ENCODE assay signal across 27 cellular contexts in the genomic region with DNA sequence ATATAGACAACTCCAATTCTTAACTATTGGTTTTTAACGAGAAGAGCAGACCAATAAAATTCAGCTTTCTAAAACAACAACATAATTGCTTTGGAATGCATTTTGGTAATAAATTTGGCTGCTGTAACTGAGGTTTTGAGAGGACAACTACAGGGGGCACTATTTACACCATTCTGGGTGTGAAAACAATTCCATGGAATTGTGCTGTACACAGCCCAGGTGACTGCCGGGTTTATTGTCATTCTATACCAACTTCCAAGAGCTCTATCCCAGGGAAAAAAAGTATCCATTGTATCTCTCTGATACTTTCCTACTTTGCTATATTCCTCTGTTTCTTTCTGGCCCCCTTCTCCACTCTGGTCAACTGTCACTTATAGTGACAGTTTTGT. TPM values are rescaled to one million over a fixed set of nuclear protein-coding genes. Genes with fewer than 3 reads are reported as not detected.
A peak's percentile ranks its signal among the peaks of the same experiment; 100 is the strongest.
DNase-seq lines count a peak whose midpoint lies in the region; ATAC-seq and TF ChIP-seq lines count a peak whose summit lies in the region.
"Had no signal": no experiment of that assay in that cellular context is flagged by ENCODE, and none has a peak within 500 bp of the region (broad histone marks: within the 10 kb centered on the region; RNA-seq: fewer than 3 reads in every experiment).

No MANE protein-coding gene starts in this region.

- H3K27ac Mint-ChIP-seq in chondrocyte (ENCODE audit: unreplicated experiment) = no peak overlapping the region
- H3K27ac Mint-ChIP-seq: activated CD4-positive, alpha-beta T cell treated with anti-CD3 and anti-CD28 coated beads, Interleukin-2, amount 10 ng/mL, durations not matched to agents 24 days and 14 days; activated CD8-positive, alpha-beta memory T cell treated with anti-CD3 and anti-CD28 coated beads, Interleukin-2, amount 10 ng/mL, durations not matched to agents 7 days and 5 days; activated naive CD8-positive, alpha-beta T cell; activated T-helper 1 cell treated with anti-CD3 and anti-CD28 coated beads, Interleukin-12 subunit alpha, Interleukin-12 subunit beta, Interleukin-2, Interleukin-4 antibody, amounts not matched to agents 30 ng/mL and 10 ng/mL and 1 ng/mL, durations not matched to agents 14 hours and 24 hours and 36 hours; nephron progenitor cell; stimulated activated naive CD8-positive, alpha-beta T cell treated with anti-CD3 and anti-CD28 coated beads, Interleukin-15, amount 100 ng/mL, for 72 hours had no signal

- no peaks in the 10 kb centered on the region for H3K27me3 ChIP-seq in heart right ventricle
- no peaks in the 10 kb centered on the region for H3K27me3 ChIP-seq in right lobe of liver
- H3K27me3 ChIP-seq in thyroid gland = no peaks in the 10 kb centered on the region
- H3K27me3 ChIP-seq: BLaER1 treated with 17β-estradiol and CSF1 and Interleukin-3, amounts not matched to agents 10 nM and 100 nM; esophagus squamous epithelium; left lung; upper lobe of left lung had no signal

- no peak for DNase-seq in heart right ventricle
- no peak for DNase-seq in Right ventricle myocardium superior
- no peak for DNase-seq in chondrocyte (ENCODE audit: low spot score)
- no peak for DNase-seq in right lobe of liver
- no peak for DNase-seq in thyroid gland
- no peak for DNase-seq in NCI-H2107 treated with DMSO at 0.1 percent for 48 hours (lab: John Stamatoyannopoulos, UW; ENCODE audit: unreplicated experiment)
- DNase-seq in activated effector memory CD4-positive, alpha-beta T cell treated with anti-CD3 and anti-CD28 coated beads, Interleukin-2, amount 50 U/mL, for 16 hours = no peak
- DNase-seq: activated CD4-positive, alpha-beta T cell treated with anti-CD3 and anti-CD28 coated beads, Interleukin-2, amount 10 ng/mL, durations not matched to agents 24 days and 14 days; activated CD8-positive, alpha-beta memory T cell treated with anti-CD3 and anti-CD28 coated beads, Interleukin-2, amount 10 ng/mL, durations not matched to agents 7 days and 5 days; DMS79 treated with DMSO at 0.1 percent for 48 hours; effector CD8-positive, alpha-beta T cell; esophagus squamous epithelium; left lung; NCI-H1105 treated with DMSO at 0.1 percent for 48 hours; NCI-H2107; nephron progenitor cell; SK-N-SH; stimulated activated CD4-positive, alpha-beta T cell treated with anti-CD3 and anti-CD28 coated beads, Interleukin-4, amount 100 ng/mL, for 24 hours; stimulated activated naive CD8-positive, alpha-beta T cell treated with anti-CD3 and anti-CD28 coated beads, Interleukin-15, amount 100 ng/mL, for 72 hours; T-helper 2 cell; upper lobe of left lung had no signal

- intact Hi-C loops in heart right ventricle (cut with DNase I) (no loop called here), Right ventricle myocardium superior (cut with DNase I) (no loop called here), right lobe of liver (cut with DNase I) (no loop called here), thyroid gland (cut with DNase I) (no loop called here)

- peaks cover 0 to 11% (median 0%) of the 10 kb centered on the region in 11 donors for H3K9me3 ChIP-seq in heart right ventricle
- no peaks in the 10 kb centered on the region for H3K9me3 ChIP-seq in right lobe of liver
- no peaks in the 10 kb centered on the region for H3K9me3 ChIP-seq in thyroid gland
- H3K9me3 ChIP-seq: Caco-2, esophagus squamous epithelium, left lung, SK-N-SH, upper lobe of left lung had no signal

- WGBS in heart right ventricle, 2 donors = 54 to 68% methylated on average over 2 of the region's 2 CpGs
- 37% methylated on average over 2 of the region's 2 CpGs for WGBS in right lobe of liver (ENCODE audit: insufficient coverage, low coverage, low lambda C conversion rate, missing lambda C conversion rate)
- WGBS in thyroid gland, 2 donors = 77 to 83% methylated on average over 2 of the region's 2 CpGs

- peaks cover 3% of the 10 kb centered on the region for H3K9me3 Mint-ChIP-seq in chondrocyte (ENCODE audit: low read depth)
- H3K9me3 Mint-ChIP-seq: stimulated activated naive CD8-positive, alpha-beta T cell treated with anti-CD3 and anti-CD28 coated beads, Interleukin-15, amount 100 ng/mL, for 72 hours had no signal

- H3K4me1 Mint-ChIP-seq in chondrocyte (ENCODE audit: low read depth) = peaks cover 55% of the 10 kb centered on the region
- H3K4me1 Mint-ChIP-seq: activated CD8-positive, alpha-beta memory T cell treated with anti-CD3 and anti-CD28 coated beads, Interleukin-2, amount 10 ng/mL, durations not matched to agents 7 days and 5 days; nephron progenitor cell had no signal

- H3K27ac ChIP-seq in heart right ventricle (peak overlapping the region; percentile 6 to 84 (median 74)), right lobe of liver (peak overlapping the region; percentile 12 to 78 (median 57)), thyroid gland (peak overlapping the region in 2 of 3 donors; percentile 32 to 72)
- H3K27ac ChIP-seq: BLaER1 treated with 17β-estradiol and CSF1 and Interleukin-3, amounts not matched to agents 10 nM and 100 nM; left lung had no signal

- peaks cover 0 to 8% (median 0%) of the 10 kb centered on the region in 9 donors for H3K36me3 ChIP-seq in heart right ventricle
- H3K36me3 ChIP-seq in right lobe of liver = no peaks in the 10 kb centered on the region
- no peaks in the 10 kb centered on the region for H3K36me3 ChIP-seq in thyroid gland
- H3K36me3 ChIP-seq: esophagus squamous epithelium, left lung, upper lobe of left lung had no signal

- peaks cover 5% of the 10 kb centered on the region for H3K36me3 Mint-ChIP-seq in chondrocyte (ENCODE audit: low read depth)

- H3K4me1 ChIP-seq in heart right ventricle = peaks cover 9 to 79% (median 45%) of the 10 kb centered on the region in 9 donors
- peaks cover 0 to 31% (median 11%) of the 10 kb centered on the region in 4 donors for H3K4me1 ChIP-seq in right lobe of liver
- H3K4me1 ChIP-seq in thyroid gland = peaks cover 56 to 75% of the 10 kb centered on the region in 2 donors
- H3K4me1 ChIP-seq: left lung had no signal

- H3K4me3 Mint-ChIP-seq in chondrocyte (ENCODE audit: unreplicated experiment) = no peak overlapping the region
- H3K4me3 Mint-ChIP-seq: activated CD4-positive, alpha-beta T cell treated with anti-CD3 and anti-CD28 coated beads, Interleukin-2, amount 10 ng/mL, durations not matched to agents 24 days and 14 days; activated CD8-positive, alpha-beta memory T cell treated with anti-CD3 and anti-CD28 coated beads, Interleukin-2, amount 10 ng/mL, durations not matched to agents 7 days and 5 days; activated naive CD8-positive, alpha-beta T cell; activated T-helper 1 cell treated with anti-CD3 and anti-CD28 coated beads, Interleukin-12 subunit alpha, Interleukin-12 subunit beta, Interleukin-2, Interleukin-4 antibody, amounts not matched to agents 30 ng/mL and 10 ng/mL and 1 ng/mL, durations not matched to agents 14 hours and 24 hours and 36 hours; nephron progenitor cell; stimulated activated naive CD8-positive, alpha-beta T cell treated with anti-CD3 and anti-CD28 coated beads, Interleukin-15, amount 100 ng/mL, for 72 hours had no signal

- ATAC-seq in heart right ventricle = no peak
- ATAC-seq in Right ventricle myocardium superior (ENCODE audit: poor library complexity) = no peak
- ATAC-seq in right lobe of liver = peak in 2 of 4 donors; percentile 7 to 24
- no peak for ATAC-seq in activated CD4-positive, CD25-positive, alpha-beta regulatory T cell treated with anti-CD3 and anti-CD28 coated beads, Interleukin-2, amount 50 U/mL, for 24 hours
- ATAC-seq: activated CD8-positive, alpha-beta memory T cell treated with anti-CD3 and anti-CD28 coated beads, Interleukin-2, amount 10 ng/mL, durations not matched to agents 7 days and 5 days; Panc1; stimulated activated naive CD8-positive, alpha-beta T cell treated with anti-CD3 and anti-CD28 coated beads, Interleukin-15, amount 100 ng/mL, for 72 hours had no signal

- no peaks in the 10 kb centered on the region for H3K27me3 Mint-ChIP-seq in chondrocyte (ENCODE audit: low read depth)
- H3K27me3 Mint-ChIP-seq: activated CD8-positive, alpha-beta memory T cell treated with anti-CD3 and anti-CD28 coated beads, Interleukin-2, amount 10 ng/mL, durations not matched to agents 7 days and 5 days; activated naive CD8-positive, alpha-beta T cell; stimulated activated naive CD8-positive, alpha-beta T cell treated with anti-CD3 and anti-CD28 coated beads, Interleukin-15, amount 100 ng/mL, for 72 hours had no signal

- TF ChIP-seq POLR2A in right lobe of liver (IDR thresholded peaks at IDR 0.05) (no peak), thyroid gland (IDR thresholded peaks at IDR 0.05) (no peak)

- TF ChIP-seq CTCF in heart right ventricle (IDR thresholded peaks at IDR 0.05) = no peak
- peak; percentile 14 for TF ChIP-seq CTCF in chondrocyte (IDR thresholded peaks at IDR 0.05)
- no peak for TF ChIP-seq CTCF in right lobe of liver (IDR thresholded peaks at IDR 0.05)
- no peak for TF ChIP-seq CTCF in thyroid gland (IDR thresholded peaks at IDR 0.05)

- no peak overlapping the region for H3K4me3 ChIP-seq in heart right ventricle
- no peak overlapping the region for H3K4me3 ChIP-seq in right lobe of liver
- H3K4me3 ChIP-seq in thyroid gland (replicated peaks in 1 of 3) = no peak overlapping the region
- H3K4me3 ChIP-seq: BLaER1 treated with 17β-estradiol and CSF1 and Interleukin-3, amounts not matched to agents 10 nM and 100 nM; esophagus squamous epithelium; left lung; upper lobe of left lung had no signal

RNA-seq across cellular contexts. Expression of a gene that starts 38.4 kb away (rescaled TPM):
- total RNA-seq in heart right ventricle (10 to 100 TPM; 12.7 to 20.2 (median 15.1) TPM), Right ventricle myocardium superior (17.6 TPM), chondrocyte (5.8 to 12.4 TPM (median 12.0 TPM) in 3 replicates), right lobe of liver (10 to 100 TPM in 5 of 6 experiments, 1 to 10 TPM in 1; 9.0 to 24.4 (median 15.8) TPM), thyroid gland (100 to 1,000 TPM in 2 of 4 donors, 10 to 100 TPM in 2; 61.9 to 166 (median 98.7) TPM)
- polyA plus RNA-seq in heart right ventricle = 1 to 10 TPM; 2.2 to 5.6 TPM
